In genomic region chrX:23720117-23720677, GRCh38 we compare ENCODE assay signal across 24 cellular contexts.
"Had no signal": no experiment of that assay in that cellular context is flagged by ENCODE, and none has a peak within 500 bp of the region (broad histone marks: within the 10 kb centered on the region; RNA-seq: fewer than 3 reads in every experiment).

No MANE protein-coding gene starts in this region.

- H3K27ac ChIP-seq: body of pancreas, KMS-11, Peyer's patch, RWPE1, SJCRH30 had no signal

- H3K4me1 ChIP-seq: body of pancreas, Peyer's patch, SJCRH30 had no signal

- H3K27me3 ChIP-seq: body of pancreas, Peyer's patch, SJCRH30 had no signal

- H3K27ac Mint-ChIP-seq: activated B cell treated with CpG ODN at 0.5 μM for 24 hours; activated CD4-positive, alpha-beta memory T cell treated with anti-CD3 and anti-CD28 coated beads, Interleukin-2, amount 10 ng/mL, durations not matched to agents 7 days and 5 days; activated naive CD8-positive, alpha-beta T cell treated with anti-CD3 and anti-CD28 coated beads for 36 hours had no signal

- DNase-seq: activated B cell treated with CpG ODN at 0.5 μM for 24 hours; activated CD4-positive, alpha-beta memory T cell treated with anti-CD3 and anti-CD28 coated beads, Interleukin-2, amount 10 ng/mL, durations not matched to agents 7 days and 5 days; activated CD4-positive, alpha-beta T cell treated with anti-CD3 and anti-CD28 coated beads, Interleukin-2, amount 50 U/mL, for 1 hour; activated naive CD8-positive, alpha-beta T cell treated with anti-CD3 and anti-CD28 coated beads for 36 hours; activated T-cell treated with anti-CD3 and anti-CD28 coated beads for 4 hours; activated T-cell treated with anti-CD3 and anti-CD28 coated beads, Interleukin-2, amount 50 U/mL, for 48 hours; anterior cingulate cortex; body of pancreas; NCI-H1092 treated with DMSO at 0.1 percent for 48 hours; NCI-H1417 treated with DMSO at 0.1 percent for 48 hours; NCI-H1694; NCI-H2029; NCI-H2107; NCI-H2171 treated with DMSO at 0.1 percent for 48 hours; NCI-H226; NCI-H526; NCI-H774; NK-92 treated with Interleukin-12 subunit alpha and Interleukin-12 subunit beta, amount 100 ng/mL, for 24 hours; Peyer's patch; Right ventricle myocardium superior; SJCRH30; SK-N-SH had no signal

- ATAC-seq: body of pancreas had no signal

- H3K4me3 Mint-ChIP-seq: activated B cell treated with CpG ODN at 0.5 μM for 24 hours; activated CD4-positive, alpha-beta memory T cell treated with anti-CD3 and anti-CD28 coated beads, Interleukin-2, amount 10 ng/mL, durations not matched to agents 7 days and 5 days; activated naive CD8-positive, alpha-beta T cell treated with anti-CD3 and anti-CD28 coated beads for 36 hours had no signal

- H3K9ac ChIP-seq: KMS-11, SK-N-SH had no signal

- H3K9me3 Mint-ChIP-seq: activated B cell treated with CpG ODN at 0.5 μM for 24 hours; activated CD4-positive, alpha-beta memory T cell treated with anti-CD3 and anti-CD28 coated beads, Interleukin-2, amount 10 ng/mL, durations not matched to agents 7 days and 5 days; activated naive CD8-positive, alpha-beta T cell treated with anti-CD3 and anti-CD28 coated beads for 36 hours had no signal

- H3K27me3 Mint-ChIP-seq: activated B cell treated with CpG ODN at 0.5 μM for 24 hours; activated CD4-positive, alpha-beta memory T cell treated with anti-CD3 and anti-CD28 coated beads, Interleukin-2, amount 10 ng/mL, durations not matched to agents 7 days and 5 days; activated naive CD8-positive, alpha-beta T cell treated with anti-CD3 and anti-CD28 coated beads for 36 hours had no signal

- H3K4me2 ChIP-seq: KMS-11, SK-N-SH had no signal

- H3K4me3 ChIP-seq: body of pancreas, Peyer's patch, SJCRH30 had no signal

- H3K4me1 Mint-ChIP-seq: activated B cell treated with CpG ODN at 0.5 μM for 24 hours; activated CD4-positive, alpha-beta memory T cell treated with anti-CD3 and anti-CD28 coated beads, Interleukin-2, amount 10 ng/mL, durations not matched to agents 7 days and 5 days; activated naive CD8-positive, alpha-beta T cell treated with anti-CD3 and anti-CD28 coated beads for 36 hours had no signal

- H3K9me3 ChIP-seq: body of pancreas, Peyer's patch, SJCRH30, SK-N-SH had no signal
